15 cellular contexts compared by ENCODE assay signal in genomic region chr6:31086788-31087440, GRCh38. TPM values are rescaled to one million over a fixed set of nuclear protein-coding genes. Genes with fewer than 3 reads are reported as not detected.
DNase-seq lines count a peak whose midpoint lies in the region; ATAC-seq and TF ChIP-seq lines count a peak whose summit lies in the region.
"Had no signal": no experiment of that assay in that cellular context is flagged by ENCODE, and none has a peak within 500 bp of the region (broad histone marks: within the 10 kb centered on the region; RNA-seq: fewer than 3 reads in every experiment).

No MANE protein-coding gene starts in this region.

- H3K36me3 ChIP-seq in BLaER1 (no peaks in the 10 kb centered on the region), left lung (no peaks in the 10 kb centered on the region)
- H3K36me3 ChIP-seq: adrenal gland, pancreas had no signal

- peak overlapping the region; percentile 30 for H3K4me2 ChIP-seq in BLaER1

- no peak overlapping the region for H3K4me3 ChIP-seq in BLaER1
- no peak overlapping the region for H3K4me3 ChIP-seq in cardiac fibroblast (replicated peaks in 1 of 2; ENCODE audit: low read depth in 2 of 2, low read length in 2 of 2)
- no peak overlapping the region for H3K4me3 ChIP-seq in left lung
- H3K4me3 ChIP-seq: adrenal gland, pancreas had no signal

- no peaks in the 10 kb centered on the region for H4K20me1 ChIP-seq in BLaER1

- TF ChIP-seq CTCF in cardiac fibroblast (IDR thresholded peaks at IDR 0.05; ENCODE audit: low read depth, low read length) (no peak), left lung (IDR thresholded peaks at IDR 0.05) (no peak)

- no peaks in the 10 kb centered on the region for H3K27me3 ChIP-seq in BLaER1
- H3K27me3 ChIP-seq in left lung: no peaks in the 10 kb centered on the region
- H3K27me3 ChIP-seq: adrenal gland, pancreas had no signal

- H3K9ac ChIP-seq in BLaER1: no peak overlapping the region

- intact Hi-C loops in left lung (cut with DNase I): no loop called here

- H3K4me1 ChIP-seq in BLaER1 (peaks cover 40% of the 10 kb centered on the region), left lung (peaks cover 3 to 13% of the 10 kb centered on the region in 2 donors)
- H3K4me1 ChIP-seq: adrenal gland, pancreas had no signal

- ATAC-seq in left lung: peak; percentile 17

- no peaks in the 10 kb centered on the region for H3K9me3 ChIP-seq in BLaER1
- H3K9me3 ChIP-seq in left lung: no peaks in the 10 kb centered on the region
- H3K9me3 ChIP-seq: adrenal gland, pancreas had no signal

- DNase-seq in OCI-M1 (lab: John Stamatoyannopoulos, UW) (peak; percentile 52), cardiac fibroblast (ENCODE audit: low read depth in 2 of 2) (peak; percentile 30 to 75), left lung (no peak), D341Med (ENCODE audit: low spot score) (no peak), iPS-NIHi11 (ENCODE audit: low spot score) (no peak), NCI-H774 (lab: John Stamatoyannopoulos, UW) (no peak)
- DNase-seq in stimulated activated naive CD4-positive, alpha-beta T cell treated with Interleukin-2 at 50 U/mL for 16 hours (lab: John Stamatoyannopoulos, UW): no peak

- no peak overlapping the region for H3K27ac ChIP-seq in BLaER1
- H3K27ac ChIP-seq in left lung: no peak overlapping the region
- H3K27ac ChIP-seq: pancreas had no signal

RNA-seq across cellular contexts. Expression of gene C6orf15, which starts 25.5 kb away (rescaled TPM):
- not detected for total RNA-seq in left lung
- total RNA-seq: activated CD8-positive, alpha-beta memory T cell treated with anti-CD3 and anti-CD28 coated beads for 36 hours; adrenal gland; CD4-positive, CD25-positive, alpha-beta regulatory T cell; left lobe of liver; pancreas; subcutaneous adipose tissue; T-helper 2 cell treated with Interferon-gamma antibody and Interleukin-4, amounts not matched to agents 100 ng/mL and 5 ng/mL, for 36 hours had no signal

RNA-seq across cellular contexts. Expression of gene PSORS1C1, which starts 27.7 kb away (rescaled TPM):
- total RNA-seq in left lung: 10 to 100 TPM in 1 of 2 donors, 1 to 10 TPM in 1; 3.5 to 11.7 TPM
- total RNA-seq: activated CD8-positive, alpha-beta memory T cell treated with anti-CD3 and anti-CD28 coated beads for 36 hours; CD4-positive, CD25-positive, alpha-beta regulatory T cell; left lobe of liver; T-helper 2 cell treated with Interferon-gamma antibody and Interleukin-4, amounts not matched to agents 100 ng/mL and 5 ng/mL, for 36 hours had no signal

RNA-seq across cellular contexts. Expression of gene CDSN, which starts 33.3 kb away (rescaled TPM):
- under 1 TPM; 0.13 to 0.61 TPM for total RNA-seq in left lung
- total RNA-seq: activated CD8-positive, alpha-beta memory T cell treated with anti-CD3 and anti-CD28 coated beads for 36 hours; adrenal gland; CD4-positive, CD25-positive, alpha-beta regulatory T cell; left lobe of liver; subcutaneous adipose tissue; T-helper 2 cell treated with Interferon-gamma antibody and Interleukin-4, amounts not matched to agents 100 ng/mL and 5 ng/mL, for 36 hours had no signal

RNA-seq across cellular contexts. Expression of gene PSORS1C2, which starts 52.0 kb away (rescaled TPM):
- total RNA-seq in left lung: not detected
- total RNA-seq: activated CD8-positive, alpha-beta memory T cell treated with anti-CD3 and anti-CD28 coated beads for 36 hours; adrenal gland; CD4-positive, CD25-positive, alpha-beta regulatory T cell; left lobe of liver; pancreas; subcutaneous adipose tissue; T-helper 2 cell treated with Interferon-gamma antibody and Interleukin-4, amounts not matched to agents 100 ng/mL and 5 ng/mL, for 36 hours had no signal

Comparison
In these comparisons a context has a peak if more than half of its experiments do, and no peak if none do; other contexts are left out.
1. DNase-seq: peak in OCI-M1 (single experiment) and cardiac fibroblast (2 of 2); none in left lung (0 of 2), stimulated activated naive CD4-positive, alpha-beta T cell treated with Interleukin-2 at 50 U/mL for 16 hours (single experiment), D341Med (single experiment), iPS-NIHi11 (single experiment) and NCI-H774 (single experiment).